ENCODE assay signal across 35 cellular contexts in the genomic region with DNA sequence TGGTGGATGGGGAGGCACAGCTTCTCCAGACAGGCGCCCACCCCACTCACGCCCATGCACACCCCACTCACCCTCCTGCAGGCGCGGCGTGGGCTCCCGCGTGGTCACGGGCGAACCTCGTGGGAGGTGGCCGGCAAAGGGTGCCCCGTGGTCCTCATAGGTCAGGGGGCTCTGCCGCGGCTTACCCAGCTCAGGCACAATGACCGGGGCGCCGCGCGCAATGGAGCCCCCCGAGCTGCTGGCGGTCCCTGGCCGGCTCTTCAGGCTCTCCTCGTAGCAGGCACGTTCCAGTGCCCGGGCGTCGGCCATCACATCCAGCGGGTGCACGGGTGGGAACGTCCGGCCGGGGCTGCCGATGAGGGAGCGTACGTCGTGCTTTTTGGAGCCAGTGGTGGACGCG. TPM values are rescaled to one million over a fixed set of nuclear protein-coding genes. Genes with fewer than 3 reads are reported as not detected.
"Had no signal": no experiment of that assay in that cellular context is flagged by ENCODE, and none has a peak within 500 bp of the region (broad histone marks: within the 10 kb centered on the region; RNA-seq: fewer than 3 reads in every experiment).

No MANE protein-coding gene starts in this region.

- FAIRE-seq: endometrium, endothelial cell of umbilical vein had no signal

- H3K4me1 ChIP-seq: adrenal gland, ascending aorta, breast epithelium, colonic mucosa, esophagus squamous epithelium had no signal

- H3K27me3 ChIP-seq: adrenal gland, ascending aorta, breast epithelium, cardiac muscle cell, colonic mucosa, esophagus squamous epithelium, gastroesophageal sphincter had no signal

- DNase-seq: activated CD4-positive, alpha-beta memory T cell treated with anti-CD3 and anti-CD28 coated beads for 36 hours; activated CD4-positive, alpha-beta T cell treated with anti-CD3 and anti-CD28 coated beads for 36 hours; activated CD4-positive, alpha-beta T cell treated with anti-CD3 and anti-CD28 coated beads, Interleukin-2, amount 10 ng/mL, durations not matched to agents 24 days and 14 days; activated CD4-positive, CD25-positive, alpha-beta regulatory T cell; activated CD4-positive, CD25-positive, alpha-beta regulatory T cell treated with anti-CD3 and anti-CD28 coated beads, Interleukin-2, amount 50 U/mL, for 72 hours; activated CD8-positive, alpha-beta memory T cell treated with anti-CD3 and anti-CD28 coated beads, Interleukin-2, amount 10 ng/mL, durations not matched to agents 7 days and 5 days; activated CD8-positive, alpha-beta memory T cell treated with anti-CD3 and anti-CD28 coated beads, Interleukin-2, amount 50 U/mL, for 4 hours; activated CD8-positive, alpha-beta T cell treated with anti-CD3 and anti-CD28 coated beads, Interleukin-2, amount 10 ng/mL, durations not matched to agents 7 days and 5 days; activated effector memory CD4-positive, alpha-beta T cell treated with anti-CD3 and anti-CD28 coated beads, Interleukin-2, amount 50 U/mL, for 16 hours; activated naive CD4-positive, alpha-beta T cell treated with anti-CD3 and anti-CD28 coated beads for 36 hours; activated naive CD8-positive, alpha-beta T cell treated with anti-CD3 and anti-CD28 coated beads for 36 hours; activated naive CD8-positive, alpha-beta T cell treated with anti-CD3 and anti-CD28 coated beads, Interleukin-2, amount 50 U/mL, for 24 hours; activated T-cell treated with anti-CD3 and anti-CD28 coated beads, Interleukin-2, amount 50 U/mL, for 1 hour; activated T-cell treated with anti-CD3 and anti-CD28 coated beads, Interleukin-2, amount 50 U/mL, for 48 hours; adrenal gland; amygdala; central memory CD4-positive, alpha-beta T cell; cerebellar nuclear complex; colonic mucosa; effector CD8-positive, alpha-beta T cell; esophagus squamous epithelium; foreskin melanocyte; T-helper 1 cell; T-helper 17 cell had no signal

- H3K27ac ChIP-seq: adrenal gland, ascending aorta, cardiac muscle cell, colonic mucosa, epithelial cell of prostate, esophagus squamous epithelium, gastroesophageal sphincter had no signal

- H3K36me3 ChIP-seq: breast epithelium had no signal

- H3K4me3 ChIP-seq: adrenal gland, ascending aorta, breast epithelium, cardiac muscle cell, colonic mucosa, esophagus squamous epithelium, gastroesophageal sphincter had no signal

- ATAC-seq: activated CD4-positive, alpha-beta T cell treated with anti-CD3 and anti-CD28 coated beads for 36 hours; activated CD8-positive, alpha-beta memory T cell treated with anti-CD3 and anti-CD28 coated beads, Interleukin-2, amount 10 ng/mL, durations not matched to agents 7 days and 5 days; activated CD8-positive, alpha-beta T cell treated with anti-CD3 and anti-CD28 coated beads, Interleukin-2, amount 10 ng/mL, durations not matched to agents 7 days and 5 days; activated naive CD8-positive, alpha-beta T cell treated with anti-CD3 and anti-CD28 coated beads, Interleukin-2, amount 50 U/mL, for 24 hours; gastroesophageal sphincter; T-helper 17 cell had no signal

- H3K9me3 ChIP-seq: adrenal gland, ascending aorta, breast epithelium, colonic mucosa, esophagus squamous epithelium, gastroesophageal sphincter had no signal

RNA-seq across cellular contexts. Expression of a gene that starts 49.6 kb away (rescaled TPM):
- total RNA-seq: activated CD4-positive, alpha-beta memory T cell treated with anti-CD3 and anti-CD28 coated beads for 36 hours; activated CD4-positive, alpha-beta T cell treated with anti-CD3 and anti-CD28 coated beads for 36 hours; activated CD4-positive, alpha-beta T cell treated with anti-CD3 and anti-CD28 coated beads, Interleukin-2, amount 10 ng/mL, durations not matched to agents 24 days and 14 days; activated CD8-positive, alpha-beta memory T cell treated with anti-CD3 and anti-CD28 coated beads for 36 hours; activated CD8-positive, alpha-beta memory T cell treated with anti-CD3 and anti-CD28 coated beads, Interleukin-2, amount 10 ng/mL, durations not matched to agents 7 days and 5 days; activated CD8-positive, alpha-beta T cell treated with anti-CD3 and anti-CD28 coated beads, Interleukin-2, amount 10 ng/mL, durations not matched to agents 7 days and 5 days; activated naive CD4-positive, alpha-beta T cell treated with anti-CD3 and anti-CD28 coated beads for 36 hours; activated naive CD8-positive, alpha-beta T cell treated with anti-CD3 and anti-CD28 coated beads for 36 hours; activated T-helper 1 cell treated with anti-CD3 and anti-CD28 coated beads, Interleukin-12 subunit alpha, Interleukin-12 subunit beta, Interleukin-2, Interleukin-4 antibody, amounts not matched to agents 30 ng/mL and 10 ng/mL and 1 ng/mL, durations not matched to agents 14 hours and 24 hours and 36 hours; activated T-helper 2 cell treated with anti-CD3 and anti-CD28 coated beads, Interferon-gamma antibody, Interleukin-2, Interleukin-4, amounts not matched to agents 10 μg/mL and 5 μg/mL and 100 μg/mL, durations not matched to agents 14 hours and 24 hours and 36 hours; ascending aorta; fibroblast of lung; T-helper 17 cell had no signal
